Comparison of ENCODE assay signal across 1 cellular context in genomic region chr22:24400037-24400725, GRCh38.
A peak's percentile ranks its signal among the peaks of the same experiment; 100 is the strongest.
TF ChIP-seq lines count a peak whose summit lies in the region.

No MANE protein-coding gene starts in this region.

TF ChIP-seq in HepG2, 621 proteins besides CTCF, POLR2A, EP300 and RAD21 (continued from another document):
- TF ChIP-seq, protein P1, sequence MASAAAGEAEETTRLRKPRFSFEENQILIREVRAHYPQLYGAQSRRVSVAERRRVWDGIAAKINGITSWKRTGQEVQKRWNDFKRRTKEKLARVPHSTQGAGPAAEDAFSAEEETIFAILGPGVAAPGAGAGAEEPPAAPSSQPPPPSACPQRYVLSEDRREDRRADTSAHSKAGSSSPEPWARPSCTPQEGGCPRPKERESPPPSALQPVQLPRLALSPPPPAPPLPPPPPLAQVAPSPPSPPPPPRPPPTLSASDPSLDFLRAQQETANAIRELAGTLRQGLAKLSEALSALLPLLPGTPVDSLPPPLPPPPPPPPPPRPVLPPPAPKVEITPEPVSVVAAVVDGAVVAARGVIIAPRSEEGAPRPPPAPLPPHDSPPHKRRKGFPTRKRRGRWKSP (CRISPR knock-in tag; IDR thresholded peaks at IDR 0.05): no peak
- TF ChIP-seq ZNF652 (CRISPR knock-in tag; IDR thresholded peaks at IDR 0.05; ENCODE audit: borderline replicate concordance, low read depth): 0 out of 2 replicates have a peak, but pooled peaks have one; percentile 35
- no peak for TF ChIP-seq ZNF333 (CRISPR knock-in tag; IDR thresholded peaks at IDR 0.05; ENCODE audit: borderline replicate concordance)
- TF ChIP-seq ZNF205 (CRISPR knock-in tag; IDR thresholded peaks at IDR 0.05): no peak
